ENCODE assay signal across 1 cellular context in genomic region chr6:43089874-43090556, GRCh38.
TF ChIP-seq lines count a peak whose summit lies in the region.

No MANE protein-coding gene starts in this region.

TF ChIP-seq in HepG2, 621 proteins besides CTCF, POLR2A, EP300 and RAD21 (continued from another document and continues in another):
- no peak for TF ChIP-seq TRIM22 (IDR thresholded peaks at IDR 0.05)
- TF ChIP-seq NFIB (CRISPR knock-in tag; IDR thresholded peaks at IDR 0.05; ENCODE audit: borderline replicate concordance) = no peak
- no peak for TF ChIP-seq ZBTB37 (CRISPR knock-in tag; IDR thresholded peaks at IDR 0.05)
- TF ChIP-seq ZNF615 (CRISPR knock-in tag; IDR thresholded peaks at IDR 0.05; ENCODE audit: borderline replicate concordance) = peak; percentile 84; the same call in 1 of the 2 replicates
- TF ChIP-seq THAP7 (CRISPR knock-in tag; IDR thresholded peaks at IDR 0.05) = 0 out of 2 replicates have a peak, but pooled peaks have one; percentile 44
- TF ChIP-seq XRCC5 (optimal IDR thresholded peaks at IDR 0.05; ENCODE audit: low read length) = no peak
- no peak for TF ChIP-seq ZNF468 (CRISPR knock-in tag; IDR thresholded peaks at IDR 0.05)
- peak; percentile 32; the same call in 1 of the 2 replicates for TF ChIP-seq ZNF34 (CRISPR knock-in tag; IDR thresholded peaks at IDR 0.05; ENCODE audit: borderline replicate concordance)
- no peak for TF ChIP-seq GMEB2 (CRISPR knock-in tag; IDR thresholded peaks at IDR 0.05; ENCODE audit: low read depth)
- TF ChIP-seq ZNF331 (CRISPR knock-in tag; IDR thresholded peaks at IDR 0.05) = peak; percentile 78
- no peak for TF ChIP-seq ZNF572 (CRISPR knock-in tag; IDR thresholded peaks at IDR 0.05)
- TF ChIP-seq ZNF781 (CRISPR knock-in tag; IDR thresholded peaks at IDR 0.05; ENCODE audit: borderline replicate concordance, not compliant biosample characterization) = peak; percentile 49
- peak; percentile 77; the same call in 1 of the 2 replicates for TF ChIP-seq REPIN1 (CRISPR knock-in tag; IDR thresholded peaks at IDR 0.05; ENCODE audit: borderline replicate concordance, low read depth)
- TF ChIP-seq ZNF20 (CRISPR knock-in tag; IDR thresholded peaks at IDR 0.05) = no peak
- TF ChIP-seq ZFP36L1 (CRISPR knock-in tag; IDR thresholded peaks at IDR 0.05) = no peak
- TF ChIP-seq POGK (CRISPR knock-in tag; conservative IDR thresholded peaks at IDR 0.05) = peak; percentile 20; the same call in 1 of the 2 replicates
- no peak for TF ChIP-seq SUZ12 (IDR thresholded peaks at IDR 0.05; ENCODE audit: low read depth, low read length)
- TF ChIP-seq ZMYM4 (CRISPR knock-in tag; IDR thresholded peaks at IDR 0.05) = peak; percentile 76
- TF ChIP-seq HOXA3 (CRISPR knock-in tag; IDR thresholded peaks at IDR 0.05) = peak; percentile 58; the same call in 1 of the 2 replicates
- peak; percentile 33; the same call in 1 of the 2 replicates for TF ChIP-seq NFYC (CRISPR knock-in tag; IDR thresholded peaks at IDR 0.05)
- TF ChIP-seq HDAC2 (CRISPR knock-in tag; IDR thresholded peaks at IDR 0.05) = peak; percentile 95
- no peak for TF ChIP-seq ZNF883 (CRISPR knock-in tag; IDR thresholded peaks at IDR 0.05; ENCODE audit: not compliant biosample characterization)
- peak; percentile 78; the same call in 1 of the 2 replicates for TF ChIP-seq ZNF580 (CRISPR knock-in tag; IDR thresholded peaks at IDR 0.05; ENCODE audit: borderline replicate concordance, low read depth)
- TF ChIP-seq THAP11 (CRISPR knock-in tag; IDR thresholded peaks at IDR 0.05) = peak; percentile 63
- peak; percentile 69; the same call in 1 of the 2 replicates for TF ChIP-seq ELF4 (CRISPR knock-in tag; IDR thresholded peaks at IDR 0.05; ENCODE audit: borderline replicate concordance)
- no peak for TF ChIP-seq DMTF1 (CRISPR knock-in tag; IDR thresholded peaks at IDR 0.05)
- no peak for TF ChIP-seq ZNF430 (CRISPR knock-in tag; IDR thresholded peaks at IDR 0.05)
- peak; percentile 55; the same call in 1 of the 2 replicates for TF ChIP-seq FOSL2 (CRISPR knock-in tag; IDR thresholded peaks at IDR 0.05)
- no peak for TF ChIP-seq ZBTB26 (CRISPR knock-in tag; IDR thresholded peaks at IDR 0.05; ENCODE audit: borderline replicate concordance)
- TF ChIP-seq ZNF232 (CRISPR knock-in tag; IDR thresholded peaks at IDR 0.05; ENCODE audit: borderline replicate concordance) = peak; percentile 68; the same call in 1 of the 2 replicates
- no peak for TF ChIP-seq NPAS2 (CRISPR knock-in tag; IDR thresholded peaks at IDR 0.05; ENCODE audit: borderline replicate concordance)
- TF ChIP-seq REST (IDR thresholded peaks at IDR 0.05; ENCODE audit: borderline replicate concordance in 1 of 2, low read depth in 1 of 2, low read length in 2 of 2) = no peak; a peak in 1 of 4 replicates
- TF ChIP-seq SAFB2 (CRISPR knock-in tag; IDR thresholded peaks at IDR 0.05; ENCODE audit: borderline replicate concordance, low read depth) = no peak
- TF ChIP-seq E2F2 (CRISPR knock-in tag; IDR thresholded peaks at IDR 0.05; ENCODE audit: borderline replicate concordance) = no peak
- TF ChIP-seq CREBL2 (CRISPR knock-in tag; IDR thresholded peaks at IDR 0.05; ENCODE audit: borderline replicate concordance) = no peak
- TF ChIP-seq SPEN (CRISPR knock-in tag; IDR thresholded peaks at IDR 0.05; ENCODE audit: low read depth) = no peak
- TF ChIP-seq TAF15 (IDR thresholded peaks at IDR 0.05; ENCODE audit: low read depth, low read length, poor library complexity, severe bottlenecking) = no peak
- no peak for TF ChIP-seq SOX6 (IDR thresholded peaks at IDR 0.05)
- TF ChIP-seq SOX6 (CRISPR knock-in tag; IDR thresholded peaks at IDR 0.05) = peak; percentile 64; the same call in 1 of the 2 replicates
- TF ChIP-seq ZBTB1 (CRISPR knock-in tag; IDR thresholded peaks at IDR 0.05; ENCODE audit: borderline replicate concordance) = no peak
- TF ChIP-seq ZNF432 (CRISPR knock-in tag; IDR thresholded peaks at IDR 0.05; ENCODE audit: borderline replicate concordance) = no peak
- TF ChIP-seq GATA4 (IDR thresholded peaks at IDR 0.05; ENCODE audit: borderline replicate concordance, low read depth) = peak; percentile 73; the same call in 1 of the 2 replicates
- no peak; the same call in 1 of the 2 replicates for TF ChIP-seq ZNF205 (CRISPR knock-in tag; IDR thresholded peaks at IDR 0.05)
- TF ChIP-seq BATF2 (CRISPR knock-in tag; IDR thresholded peaks at IDR 0.05) = no peak
- no peak; the same call in 1 of the 2 replicates for TF ChIP-seq ZNF629 (CRISPR knock-in tag; conservative IDR thresholded peaks at IDR 0.05)
- peak; percentile 88 for TF ChIP-seq RXRA (CRISPR knock-in tag; IDR thresholded peaks at IDR 0.05)
- no peak for TF ChIP-seq ZFP36L2 (CRISPR knock-in tag; IDR thresholded peaks at IDR 0.05)
- peak; percentile 69 for TF ChIP-seq NR2F6 (IDR thresholded peaks at IDR 0.05)
- TF ChIP-seq NR2F6 (CRISPR knock-in tag; IDR thresholded peaks at IDR 0.05) = peak; percentile 50; the same call in 1 of the 2 replicates
- TF ChIP-seq GPN1 (CRISPR knock-in tag; IDR thresholded peaks at IDR 0.05; ENCODE audit: borderline replicate concordance) = no peak
- 0 out of 2 replicates have a peak, but pooled peaks have one; percentile 51 for TF ChIP-seq ZNF619 (CRISPR knock-in tag; IDR thresholded peaks at IDR 0.05)
- no peak for TF ChIP-seq ZNF773 (CRISPR knock-in tag; IDR thresholded peaks at IDR 0.05; ENCODE audit: borderline replicate concordance)
